17 cellular contexts compared by ENCODE assay signal in the genomic region with DNA sequence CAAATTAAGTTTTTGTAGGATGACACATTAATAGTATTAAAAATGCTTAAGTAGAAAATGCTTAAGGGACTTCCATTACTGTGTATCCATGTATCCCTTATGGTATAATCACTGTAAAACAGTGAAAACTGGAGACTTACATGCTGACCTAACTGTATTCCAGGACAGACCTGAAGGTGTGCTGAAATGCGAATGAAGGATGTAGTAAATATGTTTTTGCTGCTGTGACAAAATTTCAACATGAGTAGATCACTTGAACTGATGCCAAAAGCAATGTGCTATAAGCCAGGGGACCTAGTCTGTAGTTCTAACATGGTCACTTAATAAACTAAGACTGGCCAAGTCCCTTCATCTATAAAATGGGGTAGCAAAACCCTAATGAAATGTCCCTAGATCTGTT.
"Had no signal": no experiment of that assay in that cellular context is flagged by ENCODE, and none has a peak within 500 bp of the region (broad histone marks: within the 10 kb centered on the region; RNA-seq: fewer than 3 reads in every experiment).

No MANE protein-coding gene starts in this region.

- H3K4me3 Mint-ChIP-seq: activated CD4-positive, alpha-beta memory T cell treated with anti-CD3 and anti-CD28 coated beads, Interleukin-2, amount 10 ng/mL, durations not matched to agents 7 days and 5 days; activated CD4-positive, alpha-beta T cell treated with anti-CD3 and anti-CD28 coated beads for 36 hours; activated T-helper 17 cell treated with anti-CD3 and anti-CD28 coated beads, Interleukin-2, amount 50 U/mL, for 72 hours; naive thymus-derived CD4-positive, alpha-beta T cell; stimulated activated naive B cell treated with anti-CD40 and anti-IgM and Interleukin-4, amounts not matched to agents 10 μg/mL and 1 μg/mL and 100 μg/mL, for 72 hours; WTC11 had no signal

- H3K9me3 Mint-ChIP-seq: activated CD4-positive, alpha-beta memory T cell treated with anti-CD3 and anti-CD28 coated beads, Interleukin-2, amount 10 ng/mL, durations not matched to agents 7 days and 5 days; activated T-helper 17 cell treated with anti-CD3 and anti-CD28 coated beads, Interleukin-2, amount 50 U/mL, for 72 hours; stimulated activated naive B cell treated with anti-CD40 and anti-IgM and Interleukin-4, amounts not matched to agents 10 μg/mL and 1 μg/mL and 100 μg/mL, for 72 hours; WTC11 had no signal

- H3K9me3 ChIP-seq: body of pancreas, ovary, sigmoid colon, upper lobe of right lung had no signal

- FAIRE-seq: islet of Langerhans had no signal

- H3K27ac Mint-ChIP-seq: activated CD4-positive, alpha-beta memory T cell treated with anti-CD3 and anti-CD28 coated beads, Interleukin-2, amount 10 ng/mL, durations not matched to agents 7 days and 5 days; activated CD4-positive, alpha-beta T cell treated with anti-CD3 and anti-CD28 coated beads for 36 hours; activated T-helper 17 cell treated with anti-CD3 and anti-CD28 coated beads, Interleukin-2, amount 50 U/mL, for 72 hours; stimulated activated naive B cell treated with anti-CD40 and anti-IgM and Interleukin-4, amounts not matched to agents 10 μg/mL and 1 μg/mL and 100 μg/mL, for 72 hours; WTC11 had no signal

- H3K4me3 ChIP-seq: body of pancreas, ovary, sigmoid colon, upper lobe of right lung had no signal

- H3K36me3 ChIP-seq: ovary, sigmoid colon, upper lobe of right lung had no signal

- H3K4me1 ChIP-seq: body of pancreas, upper lobe of right lung had no signal

- H3K36me3 Mint-ChIP-seq: WTC11 had no signal

- H3K27ac ChIP-seq: body of pancreas, ovary, sigmoid colon, upper lobe of right lung had no signal

- H3K27me3 Mint-ChIP-seq: activated CD4-positive, alpha-beta memory T cell treated with anti-CD3 and anti-CD28 coated beads, Interleukin-2, amount 10 ng/mL, durations not matched to agents 7 days and 5 days; activated CD4-positive, alpha-beta T cell treated with anti-CD3 and anti-CD28 coated beads for 36 hours; activated T-helper 17 cell treated with anti-CD3 and anti-CD28 coated beads, Interleukin-2, amount 50 U/mL, for 72 hours; naive thymus-derived CD4-positive, alpha-beta T cell; stimulated activated naive B cell treated with anti-CD40 and anti-IgM and Interleukin-4, amounts not matched to agents 10 μg/mL and 1 μg/mL and 100 μg/mL, for 72 hours had no signal

- ATAC-seq: activated CD4-positive, alpha-beta T cell treated with anti-CD3 and anti-CD28 coated beads for 36 hours; activated T-helper 17 cell treated with anti-CD3 and anti-CD28 coated beads, Interleukin-2, amount 50 U/mL, for 72 hours; body of pancreas; left cardiac atrium; naive thymus-derived CD4-positive, alpha-beta T cell; stimulated activated naive B cell treated with anti-CD40 and anti-IgM and Interleukin-4, amounts not matched to agents 10 μg/mL and 1 μg/mL and 100 μg/mL, for 72 hours; upper lobe of right lung; WTC11 had no signal

- DNase-seq: activated CD4-positive, alpha-beta memory T cell treated with anti-CD3 and anti-CD28 coated beads, Interleukin-2, amount 10 ng/mL, durations not matched to agents 7 days and 5 days; activated CD4-positive, alpha-beta T cell treated with anti-CD3 and anti-CD28 coated beads for 36 hours; activated naive CD4-positive, alpha-beta T cell; activated T-cell treated with anti-CD3 and anti-CD28 coated beads, Interleukin-2, amount 50 U/mL, for 1 hour; body of pancreas; foreskin fibroblast; hippocampal formation; left cardiac atrium; mesendoderm; naive thymus-derived CD4-positive, alpha-beta T cell; ovary; sigmoid colon; stimulated activated naive B cell treated with anti-CD40 and anti-IgM and Interleukin-4, amounts not matched to agents 10 μg/mL and 1 μg/mL and 100 μg/mL, for 72 hours; upper lobe of right lung had no signal
